In genomic region chr1:95948023-95948422, GRCh38 we compare ENCODE assay signal across 25 cellular contexts.
A peak's percentile ranks its signal among the peaks of the same experiment; 100 is the strongest.
DNase-seq lines count a peak whose midpoint lies in the region; ATAC-seq and TF ChIP-seq lines count a peak whose summit lies in the region.
"Had no signal": no experiment of that assay in that cellular context is flagged by ENCODE, and none has a peak within 500 bp of the region (broad histone marks: within the 10 kb centered on the region; RNA-seq: fewer than 3 reads in every experiment).

No MANE protein-coding gene starts in this region.

- ATAC-seq in GM23338 (no peak), WTC11 (no peak), PC-3 (no peak)
- ATAC-seq: CD8-positive, alpha-beta T cell; HepG2; Panc1 had no signal

- H3K4me1 ChIP-seq in GM23338 (ENCODE audit: insufficient read depth) (peaks cover 5% of the 10 kb centered on the region), PC-3 (ENCODE audit: insufficient read depth, low read length) (no peaks in the 10 kb centered on the region)

- H3K9ac ChIP-seq in PC-3 (ENCODE audit: low read length) = no peak overlapping the region

- H3K4me3 Mint-ChIP-seq in GM23338 = no peak overlapping the region
- H3K4me3 Mint-ChIP-seq in WTC11 = no peak overlapping the region
- peak overlapping the region; percentile 10 for H3K4me3 Mint-ChIP-seq in glutamatergic neuron (ENCODE audit: unreplicated experiment)
- H3K4me3 Mint-ChIP-seq in progenitor cell of endocrine pancreas (ENCODE audit: low read depth) = no peak overlapping the region
- H3K4me3 Mint-ChIP-seq: CD8-positive, alpha-beta T cell had no signal

- H3F3A ChIP-seq in GM23338 (replicated peaks; ENCODE audit: low read depth) (no peaks in the 10 kb centered on the region), PC-3 (ENCODE audit: low read length, unreplicated experiment) (no peaks in the 10 kb centered on the region)

- H3K27ac Mint-ChIP-seq in GM23338 (peak overlapping the region; percentile 69; the same call in 1 of the 2 replicates), WTC11 (0 out of 2 replicates have a peak overlapping the region, but pooled peaks have one; percentile 26), glutamatergic neuron (ENCODE audit: unreplicated experiment) (peak overlapping the region; percentile 23), progenitor cell of endocrine pancreas (peak overlapping the region; percentile 53)
- H3K27ac Mint-ChIP-seq: CD8-positive, alpha-beta T cell had no signal

- H4K20me1 ChIP-seq in GM23338 (replicated peaks; ENCODE audit: insufficient read depth) = no peaks in the 10 kb centered on the region
- H4K20me1 ChIP-seq in PC-3 (ENCODE audit: low read length) = no peaks in the 10 kb centered on the region

- intact Hi-C loops in PC-3 (cut with micrococcal nuclease) = no loop called here

- CTCF ChIA-PET in WTC11 (lab: Charles Lee) = no interaction called here
- CTCF ChIA-PET in PC-3 (lab: Charles Lee) = no interaction called here

- H3K4me3 ChIP-seq in GM23338 (no peak overlapping the region), PC-3 (ENCODE audit: low read length) (no peak overlapping the region)
- H3K4me3 ChIP-seq: MG63 had no signal

- H3K4me2 ChIP-seq in GM23338 (no peak overlapping the region), PC-3 (ENCODE audit: low read length) (no peak overlapping the region)

- no peak overlapping the region for H3K27ac ChIP-seq in GM23338 (ENCODE audit: low read depth)
- H3K27ac ChIP-seq in PC-3 (ENCODE audit: low read length) = no peak overlapping the region
- H3K27ac ChIP-seq: RWPE1 had no signal

- H3K79me2 ChIP-seq in GM23338 (replicated peaks; ENCODE audit: insufficient read depth) (no peaks in the 10 kb centered on the region), PC-3 (ENCODE audit: low read length) (no peaks in the 10 kb centered on the region)

- H3K9me3 Mint-ChIP-seq in GM23338 (no peaks in the 10 kb centered on the region), WTC11 (no peaks in the 10 kb centered on the region), glutamatergic neuron (ENCODE audit: unreplicated experiment) (peaks cover 4% of the 10 kb centered on the region), progenitor cell of endocrine pancreas (ENCODE audit: low read depth) (no peaks in the 10 kb centered on the region)

- H3K27me3 ChIP-seq in GM23338 (ENCODE audit: insufficient read depth) (no peaks in the 10 kb centered on the region), PC-3 (ENCODE audit: low read length) (no peaks in the 10 kb centered on the region; the same call in 1 of the 2 replicates)
- H3K27me3 ChIP-seq: MG63 had no signal

- POLR2A ChIA-PET in WTC11 (lab: Charles Lee) (no interaction called here), PC-3 (lab: Charles Lee; ENCODE audit: unreplicated experiment) (no interaction called here)

- no peaks in the 10 kb centered on the region for H3K9me3 ChIP-seq in PC-3 (ENCODE audit: low read length)
- H3K9me3 ChIP-seq: MG63 had no signal

- H3K27me3 Mint-ChIP-seq in GM23338 (ENCODE audit: insufficient read depth, low read depth, poor library complexity) (no peaks in the 10 kb centered on the region), WTC11 (ENCODE audit: low read depth) (no peaks in the 10 kb centered on the region), glutamatergic neuron (ENCODE audit: unreplicated experiment) (no peaks in the 10 kb centered on the region), progenitor cell of endocrine pancreas (no peaks in the 10 kb centered on the region)

- H3K36me3 Mint-ChIP-seq in GM23338 (ENCODE audit: low read depth) (no peaks in the 10 kb centered on the region), WTC11 (no peaks in the 10 kb centered on the region), glutamatergic neuron (ENCODE audit: unreplicated experiment) (no peaks in the 10 kb centered on the region), progenitor cell of endocrine pancreas (ENCODE audit: insufficient read depth) (no peaks in the 10 kb centered on the region)
- H3K36me3 Mint-ChIP-seq: CD8-positive, alpha-beta T cell had no signal

- H3K9me2 ChIP-seq in GM23338 (ENCODE audit: insufficient read depth) (no peaks in the 10 kb centered on the region), PC-3 (replicated peaks; ENCODE audit: low read length) (no peaks in the 10 kb centered on the region)

- H3K36me3 ChIP-seq in GM23338 (ENCODE audit: insufficient read depth) (no peaks in the 10 kb centered on the region), PC-3 (ENCODE audit: low read depth, low read length) (no peaks in the 10 kb centered on the region)
- H3K36me3 ChIP-seq: MG63 had no signal

- BruUV-seq in PC-3 (replicated peaks; lab: Mats Ljungman, UMichigan) = no TSS peak

- H2AFZ ChIP-seq in GM23338 = no peak overlapping the region
- no peak overlapping the region for H2AFZ ChIP-seq in PC-3 (ENCODE audit: low read length)

- H3K4me1 Mint-ChIP-seq in GM23338 (peaks cover 15% of the 10 kb centered on the region), WTC11 (peaks cover 21% of the 10 kb centered on the region), glutamatergic neuron (ENCODE audit: low read depth, unreplicated experiment) (peaks cover 7% of the 10 kb centered on the region), progenitor cell of endocrine pancreas (ENCODE audit: low read depth) (peaks cover 10% of the 10 kb centered on the region)

- no peak for TF ChIP-seq CTCF in GM23338 (conservative IDR thresholded peaks at IDR 0.05; ENCODE audit: low read depth in 2 of 2)
- no peak for TF ChIP-seq CTCF in WTC11 (IDR thresholded peaks at IDR 0.05)
- TF ChIP-seq CTCF in glutamatergic neuron (IDR thresholded peaks at IDR 0.05; ENCODE audit: partially characterized antibody, unreplicated experiment) = no peak
- no peak for TF ChIP-seq CTCF in progenitor cell of endocrine pancreas (IDR thresholded peaks at IDR 0.05; ENCODE audit: unreplicated experiment)
- no peak for TF ChIP-seq CTCF in PC-3 (conservative IDR thresholded peaks at IDR 0.05; ENCODE audit: low read depth, low read length)

- DNase-seq in GM23338 (ENCODE audit: low spot score) (no peak), WTC11 (ENCODE audit: low spot score) (no peak), glutamatergic neuron (no peak), progenitor cell of endocrine pancreas (ENCODE audit: low spot score, unreplicated experiment) (no peak), KG1 (lab: John Stamatoyannopoulos, UW) (no peak), PC-3 (no peak), GM19240 (ENCODE audit: insufficient read length, low spot score) (no peak)
- DNase-seq in stimulated activated naive CD4-positive, alpha-beta T cell (lab: John Stamatoyannopoulos, UW) = no peak
- DNase-seq: C1 segment of cervical spinal cord; CD8-positive, alpha-beta T cell; DMS 273 treated with DMSO at 0.1 percent for 48 hours; DMS79; EL; GF-D8; Kasumi-1; MG63; NCI-H1105 treated with DMSO at 0.1 percent for 48 hours; NCI-H146; NCI-H2029; NCI-H446 treated with DMSO at 0.1 percent for 48 hours; NCI-H526 treated with DMSO at 0.1 percent for 48 hours; SHP77 had no signal

TF ChIP-seq in GM23338, 12 proteins besides CTCF, POLR2A, EP300 and RAD21 (continues in another document):
- TF ChIP-seq STAT1 (IDR thresholded peaks at IDR 0.05; ENCODE audit: unreplicated experiment) = no peak
- no peak for TF ChIP-seq ZNF331 (CRISPR knock-in tag; IDR thresholded peaks at IDR 0.05; ENCODE audit: low read depth)

TF ChIP-seq in WTC11, 78 proteins besides CTCF, POLR2A, EP300 and RAD21 (continues in another document):
- no peak for TF ChIP-seq ZNF423 (CRISPR knock-in tag; IDR thresholded peaks at IDR 0.05)
- TF ChIP-seq ETV6 (CRISPR knock-in tag; IDR thresholded peaks at IDR 0.05) = no peak
- no peak for TF ChIP-seq NR1H2 (CRISPR knock-in tag; IDR thresholded peaks at IDR 0.05)
- no peak for TF ChIP-seq NFYB (CRISPR knock-in tag; conservative IDR thresholded peaks at IDR 0.05; ENCODE audit: low read depth)
- TF ChIP-seq PREB (CRISPR knock-in tag; IDR thresholded peaks at IDR 0.05; ENCODE audit: borderline replicate concordance) = no peak
- no peak for TF ChIP-seq SP1 (CRISPR knock-in tag; conservative IDR thresholded peaks at IDR 0.05)
- TF ChIP-seq ZNF281 (CRISPR knock-in tag; IDR thresholded peaks at IDR 0.05) = no peak
- TF ChIP-seq OVOL2 (CRISPR knock-in tag; IDR thresholded peaks at IDR 0.05; ENCODE audit: borderline replicate concordance) = no peak
- no peak for TF ChIP-seq ZNF138 (CRISPR knock-in tag; conservative IDR thresholded peaks at IDR 0.05)
- no peak for TF ChIP-seq MLX (CRISPR knock-in tag; IDR thresholded peaks at IDR 0.05)
